In the genomic region with DNA sequence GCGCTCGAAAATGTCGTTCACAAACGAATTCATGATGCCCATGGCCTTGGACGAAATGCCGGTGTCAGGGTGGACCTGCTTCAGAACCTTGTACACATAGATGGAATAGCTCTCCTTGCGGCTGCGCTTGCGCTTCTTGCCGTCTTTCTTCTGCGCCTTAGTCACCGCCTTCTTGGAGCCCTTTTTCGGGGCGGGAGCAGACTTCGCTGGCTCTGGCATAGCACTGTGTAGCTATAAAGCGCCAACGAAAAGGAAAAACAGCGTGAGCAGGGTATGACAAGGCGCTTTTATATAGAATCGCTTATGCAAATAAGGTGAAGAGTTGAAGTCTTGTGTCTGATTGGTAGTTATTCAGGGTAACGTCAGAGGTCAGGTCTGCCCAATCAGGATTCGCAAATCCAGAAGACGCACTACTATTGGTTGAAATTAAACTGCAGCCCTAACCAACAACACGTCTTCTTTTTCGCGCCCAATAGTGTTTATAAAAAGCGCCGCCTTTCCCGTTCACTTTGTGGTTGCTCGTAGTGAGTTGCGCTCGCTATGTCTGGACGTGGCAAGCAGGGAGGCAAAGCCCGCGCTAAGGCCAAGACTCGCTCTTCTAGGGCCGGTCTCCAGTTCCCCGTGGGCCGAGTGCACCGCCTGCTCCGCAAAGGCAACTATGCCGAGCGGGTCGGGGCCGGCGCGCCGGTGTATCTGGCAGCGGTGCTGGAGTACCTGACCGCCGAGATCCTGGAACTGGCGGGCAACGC, we compare ENCODE assay signal across 8 cellular contexts.
DNase-seq lines count a peak whose midpoint lies in the region; ATAC-seq and TF ChIP-seq lines count a peak whose summit lies in the region.

No MANE protein-coding gene starts in this region.

- peak; percentile 94 for TF ChIP-seq POLR2A in Raji (IDR thresholded peaks at IDR 0.05; ENCODE audit: insufficient read depth, low read depth, low read length)
- TF ChIP-seq POLR2A in gastroesophageal sphincter (IDR thresholded peaks at IDR 0.05): peak; percentile 89 to 94

- H3K18ac ChIP-seq in neuronal stem cell (ENCODE audit: low read length): peak overlapping the region; percentile 88

- H2AFZ ChIP-seq in neuronal stem cell (ENCODE audit: low read length): no peak overlapping the region

- peak; percentile 96 for ATAC-seq in gastroesophageal sphincter

- peak overlapping the region; percentile 14 for H3K4ac ChIP-seq in neuronal stem cell (ENCODE audit: low read length)

- H2BK120ac ChIP-seq in neuronal stem cell (ENCODE audit: low read depth, low read length): no peak overlapping the region

- H2BK12ac ChIP-seq in neuronal stem cell (ENCODE audit: low read length): no peak overlapping the region

- H2BK5ac ChIP-seq in neuronal stem cell (ENCODE audit: low read length): no peak overlapping the region

- H3K27me3 ChIP-seq in HAP-1 (ENCODE audit: low read depth) (no peaks in the 10 kb centered on the region), MG63 (no peaks in the 10 kb centered on the region), gastroesophageal sphincter (no peaks in the 10 kb centered on the region), neuronal stem cell (ENCODE audit: control insufficient read depth in 3 of 3, insufficient read depth in 3 of 3, low read depth in 1 of 3, low read length in 3 of 3) (no peaks in the 10 kb centered on the region)

- no peak overlapping the region for H2BK15ac ChIP-seq in neuronal stem cell (ENCODE audit: low read length)

- peak overlapping the region; percentile 51 for H3K4me3 ChIP-seq in HAP-1
- peak overlapping the region; percentile 65 for H3K4me3 ChIP-seq in MG63
- H3K4me3 ChIP-seq in gastroesophageal sphincter: peak overlapping the region; percentile 56 to 68
- peak overlapping the region; percentile 70 to 98 for H3K4me3 ChIP-seq in neuronal stem cell (ENCODE audit: low read length in 2 of 2)

- no peaks in the 10 kb centered on the region for H3K79me1 ChIP-seq in neuronal stem cell (ENCODE audit: low read depth, low read length)

- H3K23ac ChIP-seq in neuronal stem cell (ENCODE audit: low read depth, low read length, poor library complexity): peak overlapping the region; percentile 100

- peak overlapping the region; percentile 73 for H2AK5ac ChIP-seq in neuronal stem cell (ENCODE audit: low read depth, low read length)

- TF ChIP-seq CTCF in gastroesophageal sphincter (IDR thresholded peaks at IDR 0.05): no peak

- peak; percentile 90 to 97 for DNase-seq in HAP-1 (ENCODE audit: low spot score in 2 of 2)
- peak; percentile 92 for DNase-seq in MG63
- peak; percentile 41 for DNase-seq in activated gamma-delta T cell (lab: John Stamatoyannopoulos, UW)
- DNase-seq in neuronal stem cell (ENCODE audit: low spot score): peak; percentile 99
- peak; percentile 16 to 91 (median 75) for DNase-seq in substantia nigra (lab: John Stamatoyannopoulos, UW)

- no peak overlapping the region for H4K8ac ChIP-seq in neuronal stem cell (ENCODE audit: low read depth, low read length)

- H3K36me3 ChIP-seq in ES-I3 (ENCODE audit: insufficient read depth, low read length) (no peaks in the 10 kb centered on the region), HAP-1 (replicated peaks) (no peaks in the 10 kb centered on the region), MG63 (no peaks in the 10 kb centered on the region; the same call in 1 of the 2 replicates), gastroesophageal sphincter (no peaks in the 10 kb centered on the region), neuronal stem cell (replicated peaks in 1 of 2; ENCODE audit: control insufficient read depth in 2 of 2, insufficient read depth in 2 of 2, low read length in 2 of 2) (no peaks in the 10 kb centered on the region)

- H3K4me1 ChIP-seq in ES-I3 (ENCODE audit: insufficient read depth, low read length) (peaks cover 10% of the 10 kb centered on the region), HAP-1 (peaks cover 43% of the 10 kb centered on the region), gastroesophageal sphincter (peaks cover 0 to 19% (median 0%) of the 10 kb centered on the region in 3 donors), neuronal stem cell (ENCODE audit: control insufficient read depth in 2 of 2, insufficient read depth in 1 of 2, low read depth in 1 of 2, low read length in 2 of 2) (peaks cover 2 to 4% of the 10 kb centered on the region in 2 donors)

- no peak overlapping the region for H4K91ac ChIP-seq in neuronal stem cell (ENCODE audit: low read depth, low read length, poor library complexity)

- in situ Hi-C loops in HAP-1 (cut with MboI; ENCODE audit: low sequenced_read_pairs): loop anchor here (5.0 kb wide), 2 partner anchors 860 to 935 kb away; a partner anchor contains a TSS

- WGBS in gastroesophageal sphincter (ENCODE audit: low coverage in 1 of 2), 2 donors: 0% methylated on average over 2 to 30 of the region's 53 CpGs
- no CpG with 5 or more reads among the region's 53 CpGs for WGBS in neuronal stem cell (ENCODE audit: extremely low coverage in 2 of 2, insufficient read length in 2 of 2, insufficient replicate concordance in 1 of 2), 2 donors

- H3K27ac ChIP-seq in gastroesophageal sphincter: peak overlapping the region; percentile 91 to 100 (median 96)
- H3K27ac ChIP-seq in neuronal stem cell (replicated peaks; ENCODE audit: low read length): peak overlapping the region; percentile 95
- peak overlapping the region; percentile 70 for H3K27ac ChIP-seq in substantia nigra (ENCODE audit: low read depth, low read length, poor library complexity, severe bottlenecking)

- H3K14ac ChIP-seq in neuronal stem cell (ENCODE audit: low read length): peak overlapping the region; percentile 39

- peak overlapping the region; percentile 81 for H3K4me2 ChIP-seq in neuronal stem cell (ENCODE audit: insufficient read depth, low read length, poor library complexity, severe bottlenecking)

- H3K9ac ChIP-seq in ES-I3 (ENCODE audit: low read depth, low read length): peak overlapping the region; percentile 93
- H3K9ac ChIP-seq in neuronal stem cell (ENCODE audit: low read depth, low read length, poor library complexity): peak overlapping the region; percentile 95

- H3K9me3 ChIP-seq in ES-I3 (ENCODE audit: control insufficient read depth, insufficient read depth, low read length) (no peaks in the 10 kb centered on the region), HAP-1 (no peaks in the 10 kb centered on the region; the same call in 1 of the 2 replicates), MG63 (no peaks in the 10 kb centered on the region), gastroesophageal sphincter (no peaks in the 10 kb centered on the region), neuronal stem cell (replicated peaks in 1 of 2; ENCODE audit: control insufficient read depth in 2 of 2, insufficient read depth in 1 of 2, low read depth in 1 of 2, low read length in 2 of 2) (no peaks in the 10 kb centered on the region)

- TF ChIP-seq EP300 in gastroesophageal sphincter (IDR thresholded peaks at IDR 0.05): no peak

Comparison
In these comparisons a context has a peak if more than half of its experiments do, and no peak if none do; other contexts are left out.
1. Peak in every context shown above with its lines: DNase-seq, ATAC-seq, H3K4me3 ChIP-seq and H3K27ac ChIP-seq.
2. DNase-seq: peak in every context shown above with its lines; median percentile 99 in neuronal stem cell; 94 in HAP-1; 92 in MG63; 75 in substantia nigra; 41 in activated gamma-delta T cell.